In genomic region chr3:183259621-183260020, GRCh38 we compare ENCODE assay signal across 15 cellular contexts. TPM values are rescaled to one million over a fixed set of nuclear protein-coding genes. Genes with fewer than 3 reads are reported as not detected.
DNase-seq lines count a peak whose midpoint lies in the region; ATAC-seq and TF ChIP-seq lines count a peak whose summit lies in the region.
"Had no signal": no experiment of that assay in that cellular context is flagged by ENCODE, and none has a peak within 500 bp of the region (broad histone marks: within the 10 kb centered on the region; RNA-seq: fewer than 3 reads in every experiment).

No MANE protein-coding gene starts in this region.

- no peaks in the 10 kb centered on the region for H3K9me3 Mint-ChIP-seq in activated naive CD8-positive, alpha-beta T cell treated with anti-CD3 and anti-CD28 coated beads, Interleukin-2, amount 50 U/mL, for 24 hours
- no peaks in the 10 kb centered on the region for H3K9me3 Mint-ChIP-seq in activated naive CD8-positive, alpha-beta T cell treated with anti-CD3 and anti-CD28 coated beads for 36 hours
- H3K9me3 Mint-ChIP-seq in nephron, result no peaks in the 10 kb centered on the region
- H3K9me3 Mint-ChIP-seq: H9, natural killer cell had no signal

- TF ChIP-seq EP300 in upper lobe of left lung (IDR thresholded peaks at IDR 0.05), result no peak

- H3K4me3 ChIP-seq in upper lobe of left lung, result no peak overlapping the region
- H3K4me3 ChIP-seq: cardiac muscle cell, SJSA1 had no signal

- DNase-seq in activated naive CD8-positive, alpha-beta T cell treated with anti-CD3 and anti-CD28 coated beads, Interleukin-2, amount 50 U/mL, for 24 hours, result no peak
- no peak for DNase-seq in activated naive CD8-positive, alpha-beta T cell treated with anti-CD3 and anti-CD28 coated beads for 36 hours
- DNase-seq in caudate nucleus (lab: John Stamatoyannopoulos, UW) (no peak), upper lobe of left lung (no peak), midbrain (lab: John Stamatoyannopoulos, UW) (no peak)
- DNase-seq: activated CD8-positive, alpha-beta memory T cell treated with anti-CD3 and anti-CD28 coated beads for 24 hours; activated naive CD4-positive, alpha-beta T cell; H9; islet precursor cell; natural killer cell had no signal

- H3K4me3 Mint-ChIP-seq in activated naive CD8-positive, alpha-beta T cell treated with anti-CD3 and anti-CD28 coated beads, Interleukin-2, amount 50 U/mL, for 24 hours, result peak overlapping the region; percentile 2
- H3K4me3 Mint-ChIP-seq in activated naive CD8-positive, alpha-beta T cell treated with anti-CD3 and anti-CD28 coated beads for 36 hours, result no peak overlapping the region
- H3K4me3 Mint-ChIP-seq in nephron, result no peak overlapping the region
- H3K4me3 Mint-ChIP-seq: H9, natural killer cell had no signal

- ATAC-seq in activated naive CD8-positive, alpha-beta T cell treated with anti-CD3 and anti-CD28 coated beads, Interleukin-2, amount 50 U/mL, for 24 hours, result no peak
- peak in 1 of 2 donors; percentile 7 for ATAC-seq in upper lobe of left lung (ENCODE audit: low FRiP score in 2 of 2)
- ATAC-seq in HG03520 (IDR thresholded peaks at IDR 0.05; ENCODE audit: unreplicated experiment), result no peak
- ATAC-seq in GM21367 (IDR thresholded peaks at IDR 0.05; ENCODE audit: unreplicated experiment), result no peak

- no peaks in the 10 kb centered on the region for H3K36me3 ChIP-seq in upper lobe of left lung
- H3K36me3 ChIP-seq: cardiac muscle cell, SJSA1 had no signal

- peaks cover 24 to 48% (median 37%) of the 10 kb centered on the region in 4 donors for H3K4me1 ChIP-seq in upper lobe of left lung
- H3K4me1 ChIP-seq: SJSA1 had no signal

- no peak for TF ChIP-seq POLR2A in upper lobe of left lung (IDR thresholded peaks at IDR 0.05)

- peaks cover 56% of the 10 kb centered on the region for H3K4me1 Mint-ChIP-seq in activated naive CD8-positive, alpha-beta T cell treated with anti-CD3 and anti-CD28 coated beads, Interleukin-2, amount 50 U/mL, for 24 hours
- peaks cover 23% of the 10 kb centered on the region for H3K4me1 Mint-ChIP-seq in activated naive CD8-positive, alpha-beta T cell treated with anti-CD3 and anti-CD28 coated beads for 36 hours
- peaks cover 34% of the 10 kb centered on the region for H3K4me1 Mint-ChIP-seq in nephron
- H3K4me1 Mint-ChIP-seq: natural killer cell had no signal

- peak overlapping the region; percentile 11 for H3K27ac Mint-ChIP-seq in activated naive CD8-positive, alpha-beta T cell treated with anti-CD3 and anti-CD28 coated beads, Interleukin-2, amount 50 U/mL, for 24 hours
- H3K27ac Mint-ChIP-seq in activated naive CD8-positive, alpha-beta T cell treated with anti-CD3 and anti-CD28 coated beads for 36 hours, result no peak overlapping the region
- H3K27ac Mint-ChIP-seq in nephron, result peak overlapping the region in 2 of 3 experiments; percentile 31 to 47
- H3K27ac Mint-ChIP-seq: H9, natural killer cell had no signal

- TF ChIP-seq CTCF in nephron (IDR thresholded peaks at IDR 0.05; ENCODE audit: unreplicated experiment in 3 of 3) (no peak), upper lobe of left lung (IDR thresholded peaks at IDR 0.05) (no peak)

- 40 to 51% methylated on average over 2 of the region's 2 CpGs for WGBS in upper lobe of left lung, 2 donors

- H3K27ac ChIP-seq in caudate nucleus (ENCODE audit: low read depth, low read length) (peak overlapping the region; percentile 65), upper lobe of left lung (peak overlapping the region; percentile 20 to 75 (median 64))
- H3K27ac ChIP-seq: cardiac muscle cell, SJSA1 had no signal

- peaks cover 52% of the 10 kb centered on the region for H3K36me3 Mint-ChIP-seq in activated naive CD8-positive, alpha-beta T cell treated with anti-CD3 and anti-CD28 coated beads, Interleukin-2, amount 50 U/mL, for 24 hours (ENCODE audit: low read depth)
- H3K36me3 Mint-ChIP-seq in activated naive CD8-positive, alpha-beta T cell treated with anti-CD3 and anti-CD28 coated beads for 36 hours, result peaks cover 36% of the 10 kb centered on the region
- peaks cover 22% of the 10 kb centered on the region for H3K36me3 Mint-ChIP-seq in nephron (ENCODE audit: low read depth)
- H3K36me3 Mint-ChIP-seq: natural killer cell had no signal

- no peaks in the 10 kb centered on the region for H3K9me3 ChIP-seq in upper lobe of left lung
- H3K9me3 ChIP-seq: SJSA1 had no signal

- peaks cover 8% of the 10 kb centered on the region for H3K27me3 Mint-ChIP-seq in activated naive CD8-positive, alpha-beta T cell treated with anti-CD3 and anti-CD28 coated beads, Interleukin-2, amount 50 U/mL, for 24 hours
- peaks cover 32% of the 10 kb centered on the region for H3K27me3 Mint-ChIP-seq in activated naive CD8-positive, alpha-beta T cell treated with anti-CD3 and anti-CD28 coated beads for 36 hours
- no peaks in the 10 kb centered on the region for H3K27me3 Mint-ChIP-seq in nephron (ENCODE audit: low read depth)

- H3K27me3 ChIP-seq in upper lobe of left lung, result no peaks in the 10 kb centered on the region
- H3K27me3 ChIP-seq: SJSA1 had no signal

RNA-seq across cellular contexts. Expression of gene B3GNT5, which starts 6.6 kb away (rescaled TPM):
- 10 to 100 TPM; 11.3 to 13.3 TPM for total RNA-seq in activated naive CD8-positive, alpha-beta T cell treated with anti-CD3 and anti-CD28 coated beads for 36 hours
- 10 to 100 TPM; 15.7 to 44.5 (median 28.3) TPM for total RNA-seq in upper lobe of left lung
